In the genomic region with DNA sequence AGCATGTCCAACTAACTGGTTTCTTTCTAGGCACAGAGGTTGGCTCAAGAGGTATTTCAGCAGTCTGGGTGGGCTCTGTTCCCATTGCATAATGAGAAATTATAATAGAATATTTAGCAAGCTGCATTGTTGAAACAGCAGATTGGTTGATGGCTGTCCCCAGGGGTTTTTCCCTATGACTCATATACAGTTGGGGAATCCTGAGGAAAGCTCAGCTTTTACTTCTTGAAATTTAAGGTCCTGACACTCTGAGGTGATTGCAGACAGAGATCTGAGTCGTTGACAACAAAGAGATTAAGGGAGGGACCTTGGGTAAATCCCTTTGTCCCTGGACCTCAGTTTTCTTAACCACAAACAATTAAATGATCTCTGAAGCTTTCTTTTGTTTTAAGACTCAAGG, we compare ENCODE assay signal across 12 cellular contexts. TPM values are rescaled to one million over a fixed set of nuclear protein-coding genes. Genes with fewer than 3 reads are reported as not detected.
A peak's percentile ranks its signal among the peaks of the same experiment; 100 is the strongest.
DNase-seq lines count a peak whose midpoint lies in the region; ATAC-seq and TF ChIP-seq lines count a peak whose summit lies in the region.
"Had no signal": no experiment of that assay in that cellular context is flagged by ENCODE, and none has a peak within 500 bp of the region (broad histone marks: within the 10 kb centered on the region; RNA-seq: fewer than 3 reads in every experiment).

No MANE protein-coding gene starts in this region.

- TF ChIP-seq CTCF in left lung (IDR thresholded peaks at IDR 0.05), result no peak

- no peaks in the 10 kb centered on the region for H3K36me3 ChIP-seq in left lung
- H3K36me3 ChIP-seq: Peyer's patch, right atrium auricular region had no signal

- no peaks in the 10 kb centered on the region for H3K27me3 ChIP-seq in left lung
- H3K27me3 ChIP-seq: Peyer's patch, right atrium auricular region had no signal

- peaks cover 30% of the 10 kb centered on the region for H3K4me1 Mint-ChIP-seq in activated naive CD8-positive, alpha-beta T cell treated with anti-CD3 and anti-CD28 coated beads, Interleukin-2, amount 50 U/mL, for 24 hours

- peaks cover 1% of the 10 kb centered on the region for H3K36me3 Mint-ChIP-seq in activated naive CD8-positive, alpha-beta T cell treated with anti-CD3 and anti-CD28 coated beads, Interleukin-2, amount 50 U/mL, for 24 hours (ENCODE audit: low read depth)

- no peak overlapping the region for H3K4me3 ChIP-seq in left lung
- H3K4me3 ChIP-seq: Peyer's patch, right atrium auricular region had no signal

- no peaks in the 10 kb centered on the region for H3K9me3 Mint-ChIP-seq in activated naive CD8-positive, alpha-beta T cell treated with anti-CD3 and anti-CD28 coated beads, Interleukin-2, amount 50 U/mL, for 24 hours

- H3K27ac Mint-ChIP-seq in activated naive CD8-positive, alpha-beta T cell treated with anti-CD3 and anti-CD28 coated beads, Interleukin-2, amount 50 U/mL, for 24 hours, result peak overlapping the region; percentile 23

- H3K4me3 Mint-ChIP-seq in activated naive CD8-positive, alpha-beta T cell treated with anti-CD3 and anti-CD28 coated beads, Interleukin-2, amount 50 U/mL, for 24 hours, result no peak overlapping the region

- intact Hi-C loops in left lung (cut with DNase I), result no loop called here

- H3K27me3 Mint-ChIP-seq in activated naive CD8-positive, alpha-beta T cell treated with anti-CD3 and anti-CD28 coated beads, Interleukin-2, amount 50 U/mL, for 24 hours, result peaks cover 2% of the 10 kb centered on the region

- H3K27ac ChIP-seq in left lung, result no peak overlapping the region
- H3K27ac ChIP-seq: Peyer's patch, right atrium auricular region had no signal

- ATAC-seq in HG03575 (IDR thresholded peaks at IDR 0.05; ENCODE audit: extremely low read depth, insufficient number of reproducible peaks, low FRiP score, unreplicated experiment), result peak; percentile 57
- peak; percentile 95 for ATAC-seq in activated naive CD8-positive, alpha-beta T cell treated with anti-CD3 and anti-CD28 coated beads, Interleukin-2, amount 50 U/mL, for 24 hours
- ATAC-seq in left lung, result peak; percentile 66
- ATAC-seq: left ventricle myocardium superior had no signal

- peaks cover 0 to 13% of the 10 kb centered on the region in 2 donors for H3K4me1 ChIP-seq in left lung
- H3K4me1 ChIP-seq: Peyer's patch, right atrium auricular region had no signal

- DNase-seq in DMS79 (lab: John Stamatoyannopoulos, UW) (peak; percentile 56), left lung (no peak), ecto neural progenitor cell (ENCODE audit: low spot score) (no peak), SHP77 treated with DMSO at 0.1 percent for 48 hours (lab: John Stamatoyannopoulos, UW) (no peak), NCI-H187 treated with DMSO at 0.1 percent for 48 hours (lab: John Stamatoyannopoulos, UW) (no peak)
- DNase-seq in activated naive CD8-positive, alpha-beta T cell treated with anti-CD3 and anti-CD28 coated beads, Interleukin-2, amount 50 U/mL, for 24 hours, result no peak
- DNase-seq in activated CD8-positive, alpha-beta memory T cell treated with anti-CD3 and anti-CD28 coated beads for 24 hours, result no peak
- DNase-seq: left ventricle myocardium superior, Peyer's patch had no signal

- no peaks in the 10 kb centered on the region for H3K9me3 ChIP-seq in left lung
- H3K9me3 ChIP-seq: Peyer's patch had no signal

RNA-seq across cellular contexts. Expression of a gene that starts 38.3 kb away (rescaled TPM):
- total RNA-seq in left lung, result 1 to 10 TPM; 2.1 to 4.8 TPM
- total RNA-seq: G401 had no signal
